Comparison of ENCODE assay signal across 9 cellular contexts in the genomic region with DNA sequence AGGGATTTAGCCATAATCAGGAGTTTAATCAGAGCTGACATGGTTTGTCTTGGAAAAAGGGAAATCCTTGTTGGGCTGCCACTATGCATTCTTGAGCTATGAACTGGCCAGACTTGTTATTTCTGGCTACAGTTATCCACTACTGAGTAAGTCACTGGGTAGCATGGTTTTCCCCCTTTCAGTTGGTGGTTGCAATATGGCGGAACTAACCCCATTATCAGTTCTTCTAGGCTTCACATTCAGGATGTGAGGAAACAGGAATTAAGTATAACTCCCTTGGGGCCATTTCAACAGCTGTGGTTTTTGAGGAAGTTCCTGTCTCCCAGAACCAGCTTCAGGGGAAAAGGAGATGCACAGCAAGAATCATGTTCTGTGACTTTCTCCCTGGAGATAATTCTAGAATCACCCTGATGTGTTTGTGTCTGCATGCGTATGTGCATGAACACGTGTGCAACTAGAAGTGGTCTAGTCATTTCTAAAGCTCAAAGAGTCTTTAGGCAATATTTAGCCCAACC.
DNase-seq lines count a peak whose midpoint lies in the region; ATAC-seq and TF ChIP-seq lines count a peak whose summit lies in the region.
"Had no signal": no experiment of that assay in that cellular context is flagged by ENCODE, and none has a peak within 500 bp of the region (broad histone marks: within the 10 kb centered on the region; RNA-seq: fewer than 3 reads in every experiment).

No MANE protein-coding gene starts in this region.

- intact Hi-C loops in sigmoid colon (cut with DNase I) = no loop called here

- ATAC-seq in GM18907 (IDR thresholded peaks at IDR 0.05; ENCODE audit: unreplicated experiment) (peak; percentile 48), HG02588 (IDR thresholded peaks at IDR 0.05; ENCODE audit: unreplicated experiment) (no peak)

- peaks cover 0 to 17% (median 3%) of the 10 kb centered on the region in 4 donors for H3K4me1 ChIP-seq in sigmoid colon

- no peaks in the 10 kb centered on the region for H3K9me3 ChIP-seq in sigmoid colon

- no peak for TF ChIP-seq POLR2A in sigmoid colon (IDR thresholded peaks at IDR 0.05)

- TF ChIP-seq EP300 in sigmoid colon (IDR thresholded peaks at IDR 0.05) = no peak

- no peaks in the 10 kb centered on the region for H3K36me3 ChIP-seq in sigmoid colon

- H3K27ac ChIP-seq in HL-60 (replicated peaks) (peak overlapping the region; percentile 82), sigmoid colon (no peak overlapping the region)
- H3K27ac ChIP-seq: hepatocyte had no signal

- no peak for TF ChIP-seq CTCF in HL-60 (IDR thresholded peaks at IDR 0.05; ENCODE audit: insufficient read depth, low read length)
- no peak for TF ChIP-seq CTCF in sigmoid colon (IDR thresholded peaks at IDR 0.05)

- peak in 1 of 2 experiments; percentile 94 for DNase-seq in HL-60 (ENCODE audit: low read depth in 1 of 2, low spot score in 1 of 2)
- peak; percentile 93 for DNase-seq in astrocyte of the hippocampus (ENCODE audit: low read depth, low spot score)
- DNase-seq in renal cortical epithelial cell (ENCODE audit: low read depth) = peak; percentile 89
- DNase-seq in NCI-H1105 treated with DMSO at 0.1 percent for 48 hours (lab: John Stamatoyannopoulos, UW) = no peak
- DNase-seq in D341Med (ENCODE audit: low spot score) = no peak
- DNase-seq in sigmoid colon = no peak

- H3K4me3 ChIP-seq in HL-60 (replicated peaks; ENCODE audit: insufficient read depth, low read length) (no peak overlapping the region), sigmoid colon (no peak overlapping the region)
- H3K4me3 ChIP-seq: hepatocyte had no signal

- WGBS in sigmoid colon, 2 donors = 70 to 86% methylated on average over 3 of the region's 3 CpGs

- no peaks in the 10 kb centered on the region for H3K27me3 ChIP-seq in HL-60 (ENCODE audit: insufficient read depth, poor library complexity, severe bottlenecking)
- no peaks in the 10 kb centered on the region for H3K27me3 ChIP-seq in sigmoid colon
- H3K27me3 ChIP-seq: hepatocyte had no signal

Comparison
In these comparisons a context has a peak if more than half of its experiments do, and no peak if none do; other contexts are left out.
1. DNase-seq: peak in astrocyte of the hippocampus (single experiment) and renal cortical epithelial cell (single experiment); none in NCI-H1105 treated with DMSO at 0.1 percent for 48 hours (single experiment), D341Med (single experiment) and sigmoid colon (single experiment).